In genomic region chr2:127108090-127108523, GRCh38 we compare ENCODE assay signal across 8 cellular contexts. TPM values are rescaled to one million over a fixed set of nuclear protein-coding genes. Genes with fewer than 3 reads are reported as not detected.
DNase-seq lines count a peak whose midpoint lies in the region; ATAC-seq and TF ChIP-seq lines count a peak whose summit lies in the region.

No MANE protein-coding gene starts in this region.

- H3K4me1 ChIP-seq in mesenchymal stem cell (ENCODE audit: control insufficient read depth, insufficient read depth, low read depth, low read length) (peaks cover 29% of the 10 kb centered on the region), suprapubic skin (peaks cover 37% of the 10 kb centered on the region)

- no peak for TF ChIP-seq POLR2A in suprapubic skin (IDR thresholded peaks at IDR 0.05)

- H2BK15ac ChIP-seq in mesenchymal stem cell (ENCODE audit: low read depth, poor library complexity, severe bottlenecking) = no peak overlapping the region

- H3K4ac ChIP-seq in mesenchymal stem cell (ENCODE audit: low read depth in 1 of 2, low read length in 2 of 2) = no peak overlapping the region

- no peak for TF ChIP-seq EP300 in suprapubic skin (IDR thresholded peaks at IDR 0.05)

- H3K27ac ChIP-seq in mesenchymal stem cell (ENCODE audit: low read length, poor library complexity, severe bottlenecking) (no peak overlapping the region), suprapubic skin (no peak overlapping the region)

- H3K36me3 ChIP-seq in mesenchymal stem cell (ENCODE audit: control insufficient read depth in 1 of 2, insufficient read depth in 2 of 2, low read depth in 1 of 2, low read length in 2 of 2) (no peaks in the 10 kb centered on the region), suprapubic skin (no peaks in the 10 kb centered on the region)

- DNase-seq in activated T-cell treated with anti-CD3 and anti-CD28 coated beads, Interleukin-2, amount 50 U/mL, for 4 hours = no peak
- DNase-seq in activated T-cell treated with anti-CD3 and anti-CD28 coated beads, Interleukin-2, amount 50 U/mL, for 1 hour = no peak
- DNase-seq in astrocyte of the cerebellum (ENCODE audit: low read depth) (no peak), mesenchymal stem cell (no peak), suprapubic skin (ENCODE audit: low spot score in 2 of 2) (peak; percentile 53), AG20443 (ENCODE audit: low spot score) (no peak), SW480 (ENCODE audit: low spot score) (no peak), T-helper 9 cell (no peak)

- H2BK12ac ChIP-seq in mesenchymal stem cell (ENCODE audit: low read length in 2 of 2) = peak overlapping the region in 1 of 2 experiments; percentile 92

- peak overlapping the region; percentile 11 for H2BK120ac ChIP-seq in mesenchymal stem cell (ENCODE audit: low read depth, low read length)

- H3K9me3 ChIP-seq in mesenchymal stem cell (ENCODE audit: control insufficient read depth, low read length) = no peaks in the 10 kb centered on the region
- no peaks in the 10 kb centered on the region for H3K9me3 ChIP-seq in suprapubic skin

- peak overlapping the region; percentile 82 for H3K4me3 ChIP-seq in astrocyte of the cerebellum (ENCODE audit: low read depth, low read length)
- peak overlapping the region in 1 of 2 experiments; percentile 95 for H3K4me3 ChIP-seq in mesenchymal stem cell (ENCODE audit: insufficient read depth in 1 of 2, low read depth in 1 of 2, low read length in 2 of 2)
- peak overlapping the region; percentile 87 for H3K4me3 ChIP-seq in suprapubic skin

- H3K9ac ChIP-seq in mesenchymal stem cell (ENCODE audit: low read length) = peak overlapping the region; percentile 95

- H2AFZ ChIP-seq in mesenchymal stem cell (ENCODE audit: low read depth, low read length) = no peak overlapping the region

- peaks cover 2% of the 10 kb centered on the region for H3K79me1 ChIP-seq in mesenchymal stem cell (replicated peaks; ENCODE audit: low read length, poor library complexity, severe bottlenecking)

- WGBS in mesenchymal stem cell = 87% methylated on average over 11 of the region's 11 CpGs
- WGBS in suprapubic skin = 85% methylated on average over 11 of the region's 11 CpGs

- in situ Hi-C loops in astrocyte of the cerebellum (cut with HindIII; ENCODE audit: low sequenced_read_pairs) = no loop called here

- no peak for ATAC-seq in activated T-cell treated with anti-CD3 and anti-CD28 coated beads, Interleukin-2, amount 50 U/mL, for 4 hours

- no peak overlapping the region for H3K4me2 ChIP-seq in mesenchymal stem cell (ENCODE audit: low read length, poor library complexity, severe bottlenecking)

- H3K27me3 Mint-ChIP-seq in activated T-cell treated with anti-CD3 and anti-CD28 coated beads, Interleukin-2, amount 50 U/mL, for 4 hours (ENCODE audit: low read depth) = peaks cover 17% of the 10 kb centered on the region

- H4K8ac ChIP-seq in mesenchymal stem cell (ENCODE audit: low read length) = peak overlapping the region; percentile 57

- TF ChIP-seq CTCF in astrocyte of the cerebellum (IDR thresholded peaks at IDR 0.05; ENCODE audit: low read depth, low read length, missing control alignments) (no peak), suprapubic skin (IDR thresholded peaks at IDR 0.05) (no peak)

- no peak overlapping the region for H3K18ac ChIP-seq in mesenchymal stem cell (ENCODE audit: low read depth in 1 of 2, low read length in 2 of 2)

- H2AK5ac ChIP-seq in mesenchymal stem cell (ENCODE audit: low read length, severe bottlenecking) = peak overlapping the region; percentile 88

- peak overlapping the region; percentile 64 for H4K91ac ChIP-seq in mesenchymal stem cell (ENCODE audit: low read length)

- no peaks in the 10 kb centered on the region for H3K36me3 Mint-ChIP-seq in activated T-cell treated with anti-CD3 and anti-CD28 coated beads, Interleukin-2, amount 50 U/mL, for 4 hours (ENCODE audit: insufficient read depth)

- no peak overlapping the region for H3K23ac ChIP-seq in mesenchymal stem cell (ENCODE audit: low read length in 2 of 2)

- no peak overlapping the region for H3K14ac ChIP-seq in mesenchymal stem cell (ENCODE audit: low read length in 2 of 2)

- H3K27me3 ChIP-seq in mesenchymal stem cell (ENCODE audit: control insufficient read depth in 1 of 2, insufficient read depth in 1 of 2, low read length in 2 of 2) = no peaks in the 10 kb centered on the region
- peaks cover 1% of the 10 kb centered on the region for H3K27me3 ChIP-seq in suprapubic skin

- H3K9me3 Mint-ChIP-seq in activated T-cell treated with anti-CD3 and anti-CD28 coated beads, Interleukin-2, amount 50 U/mL, for 4 hours = no peaks in the 10 kb centered on the region

- peaks cover 5% of the 10 kb centered on the region for H3K4me1 Mint-ChIP-seq in activated T-cell treated with anti-CD3 and anti-CD28 coated beads, Interleukin-2, amount 50 U/mL, for 4 hours (ENCODE audit: low read depth)

- H3K4me3 Mint-ChIP-seq in activated T-cell treated with anti-CD3 and anti-CD28 coated beads, Interleukin-2, amount 50 U/mL, for 4 hours = peak overlapping the region; percentile 87

- no peak overlapping the region for H2BK5ac ChIP-seq in mesenchymal stem cell (ENCODE audit: low read depth, low read length, poor library complexity, severe bottlenecking)

RNA-seq across cellular contexts. Expression of gene BIN1, which starts 1.2 kb away (rescaled TPM):
- total RNA-seq in activated T-cell treated with anti-CD3 and anti-CD28 coated beads, Interleukin-2, amount 50 U/mL, for 4 hours = 10 to 100 TPM; 30.3 to 34.6 (median 32.7) TPM
- 61.3 TPM for polyA plus RNA-seq in mesenchymal stem cell (2013, experiment 1 of 2)
- polyA plus RNA-seq in mesenchymal stem cell (2013, experiment 2 of 2) = 58.6 TPM
- total RNA-seq in suprapubic skin = 10 to 100 TPM in 1 of 4 donors, 1 to 10 TPM in 3; 5.6 to 13.3 (median 8.8) TPM

Comparison
In these comparisons a context has a peak if more than half of its experiments do, and no peak if none do; other contexts are left out.
1. DNase-seq: peak in suprapubic skin (2 of 2); none in activated T-cell treated with anti-CD3 and anti-CD28 coated beads, Interleukin-2, amount 50 U/mL, for 4 hours (single experiment), activated T-cell treated with anti-CD3 and anti-CD28 coated beads, Interleukin-2, amount 50 U/mL, for 1 hour (single experiment), astrocyte of the cerebellum (single experiment), mesenchymal stem cell (single experiment), AG20443 (single experiment), SW480 (single experiment) and T-helper 9 cell (single experiment).